In genomic region chrX:119891961-119892692, GRCh38 we compare ENCODE assay signal across 13 cellular contexts. TPM values are rescaled to one million over a fixed set of nuclear protein-coding genes. Genes with fewer than 3 reads are reported as not detected.
A peak's percentile ranks its signal among the peaks of the same experiment; 100 is the strongest.
DNase-seq lines count a peak whose midpoint lies in the region; ATAC-seq, FAIRE-seq and TF ChIP-seq lines count a peak whose summit lies in the region.
"Not testable (repeated sequence)": the region's sequence is repeated elsewhere in the genome, so short reads cannot be mapped to it uniquely, and the experiment has no call there.
"Had no signal": no experiment of that assay in that cellular context is flagged by ENCODE, and none has a peak within 500 bp of the region (broad histone marks: within the 10 kb centered on the region; RNA-seq: fewer than 3 reads in every experiment).

No MANE protein-coding gene starts in this region.

- H3K27ac Mint-ChIP-seq in mesothelial cell of epicardium, result peak overlapping the region; percentile 84

- H3K9me2 ChIP-seq in hepatocyte (replicated peaks; ENCODE audit: insufficient read depth), result not testable (repeated sequence)

- H4K20me1 ChIP-seq in IMR-90 (ENCODE audit: insufficient read depth, low read length); K562 (replicated peaks; ENCODE audit: control insufficient read depth, insufficient read depth, low read length); hepatocyte (ENCODE audit: insufficient read depth, poor library complexity, severe bottlenecking): not testable (repeated sequence)

- not testable (repeated sequence) for H2BK20ac ChIP-seq in IMR-90 (ENCODE audit: low read depth, low read length)

- H4K8ac ChIP-seq in IMR-90 (ENCODE audit: low read depth in 2 of 2, low read length in 2 of 2); trophoblast cell (ENCODE audit: low read depth, low read length): not testable (repeated sequence)

- H3K36me3 Mint-ChIP-seq in mesothelial cell of epicardium, result not testable (repeated sequence)

- H4K12ac ChIP-seq in trophoblast cell (ENCODE audit: low read depth, low read length), result not testable (repeated sequence)

- POLR2A ChIA-PET in IMR-90 (lab: Charles Lee; ENCODE audit: unreplicated experiment), result not testable (repeated sequence)
- POLR2A ChIA-PET in K562 (lab: Yijun Ruan, JAX), result interaction anchor here (0.6 to 1.2 kb wide), 5 partner anchors 9 to 101 kb away, joined by 3 to 5 read pairs (median 4); partner anchors contain the start of gene RPL39

- TF ChIP-seq RAD21 in IMR-90 (IDR thresholded peaks at IDR 0.05; ENCODE audit: low read length); K562 (CRISPR knock-in tag; conservative IDR thresholded peaks at IDR 0.05 in 1 of 2, IDR thresholded peaks at IDR 0.05 in 1 of 2): not testable (repeated sequence)

- not testable (repeated sequence) for H3K4ac ChIP-seq in IMR-90 (ENCODE audit: low read depth, low read length); trophoblast cell (ENCODE audit: low read depth, low read length)

- H3K36me3 ChIP-seq in IMR-90 (ENCODE audit: control insufficient read depth, insufficient read depth, low read length); K562 (ENCODE audit: control insufficient read depth, insufficient read depth, low read length); hepatocyte (replicated peaks; ENCODE audit: insufficient read depth, low read depth); trophoblast cell (ENCODE audit: control insufficient read depth in 1 of 2, insufficient read depth in 2 of 2, low read length in 2 of 2); spleen: not testable (repeated sequence)

- not testable (repeated sequence) for H2BK12ac ChIP-seq in trophoblast cell (ENCODE audit: low read length)

- not testable (repeated sequence) for H3K27me3 Mint-ChIP-seq in mesothelial cell of epicardium (ENCODE audit: low read depth)

- H2BK120ac ChIP-seq in IMR-90 (ENCODE audit: low read depth, low read length); trophoblast cell (ENCODE audit: insufficient read depth, low read length, poor library complexity): not testable (repeated sequence)

- H3K9me3 Mint-ChIP-seq in mesothelial cell of epicardium, result not testable (repeated sequence)

- not testable (repeated sequence) for H3K4me1 ChIP-seq in IMR-90 (ENCODE audit: control insufficient read depth, insufficient read depth, low read length); K562 (replicated peaks in 1 of 2; ENCODE audit: control insufficient read depth in 2 of 2, insufficient read depth in 2 of 2, low read length in 2 of 2); hepatocyte (ENCODE audit: insufficient read depth); trophoblast cell (ENCODE audit: control insufficient read depth in 1 of 2, insufficient read depth in 2 of 2, low read length in 2 of 2)
- H3K4me1 ChIP-seq in spleen, result peaks cover 0 to 11% (median 0%) of the 10 kb centered on the region in 6 donors

- H2AK5ac ChIP-seq in IMR-90 (ENCODE audit: low read depth, low read length); trophoblast cell (ENCODE audit: low read length): not testable (repeated sequence)

- not testable (repeated sequence) for H3K9me3 ChIP-seq in IMR-90 (ENCODE audit: control insufficient read depth, insufficient read depth, low read length); K562 (replicated peaks; ENCODE audit: control insufficient read depth, insufficient read depth, low read depth, low read length); hepatocyte (ENCODE audit: low read depth); trophoblast cell (ENCODE audit: insufficient read depth, low read depth, low read length); spleen

- DNase-seq in EH (ENCODE audit: low read depth) (peak; percentile 51), IMR-90 (peak; percentile 15), K562 (ENCODE audit: extremely low read depth in 1 of 4, low spot score in 3 of 4) (peak in 1 of 4 experiments; percentile 11), trophoblast cell (peak; percentile 61 to 78), spleen (peak; percentile 3)
- DNase-seq in hepatocyte (ENCODE audit: low spot score); mesothelial cell of epicardium (ENCODE audit: low spot score in 2 of 2, unreplicated experiment in 2 of 2): not testable (repeated sequence)

- H2BK5ac ChIP-seq in IMR-90 (ENCODE audit: low read depth, low read length, poor library complexity, severe bottlenecking), result not testable (repeated sequence)
- peak overlapping the region; percentile 73 for H2BK5ac ChIP-seq in trophoblast cell (ENCODE audit: low read depth, low read length, poor library complexity)

- H3K79me2 ChIP-seq in K562 (ENCODE audit: control insufficient read depth, insufficient read depth, low read length); hepatocyte; trophoblast cell (ENCODE audit: control insufficient read depth, insufficient read depth, low read length, poor library complexity): not testable (repeated sequence)

- 20% methylated on average over 1 of the region's 16 CpGs; no CpG with 5 or more reads in 1 of the 2 experiments for WGBS in IMR-90 (ENCODE audit: extremely low coverage in 2 of 2, insufficient read length in 1 of 2), 2 experiments
- WGBS in K562 (ENCODE audit: insufficient coverage, low coverage, missing lambda C conversion rate), result 31% methylated on average over 14 of the region's 16 CpGs
- WGBS in hepatocyte (ENCODE audit: low lambda C conversion rate, missing lambda C conversion rate), result 66% methylated on average over 16 of the region's 16 CpGs
- no CpG with 5 or more reads among the region's 16 CpGs for WGBS in trophoblast cell (ENCODE audit: extremely low coverage, insufficient coverage, insufficient read length)
- 76 to 87% (median 83%) methylated on average over 16 of the region's 16 CpGs for WGBS in spleen, 5 donors

- CTCF ChIA-PET in IMR-90 (lab: Yijun Ruan, JAX), result interaction anchor here (0.6 kb wide), 2 partner anchors 158 to 1191 kb away, joined by 3 to 4 read pairs; no protein-coding TSS in a partner anchor
- CTCF ChIA-PET in K562 (lab: Yijun Ruan, JAX; ENCODE audit: low intra/inter-chr PET ratio), result not testable (repeated sequence)

- ATAC-seq in IMR-90 (ENCODE audit: low read depth); K562: not testable (repeated sequence)

- intact Hi-C loops in IMR-90 (cut with micrococcal nuclease); K562 (cut with micrococcal nuclease); spleen (cut with DNase I; ENCODE audit: low total_unique reads): not testable (repeated sequence)

- H3K9ac ChIP-seq in IMR-90 (ENCODE audit: low read depth, low read length); K562 (ENCODE audit: insufficient read depth in 1 of 2, low read depth in 2 of 2, low read length in 2 of 2); trophoblast cell (ENCODE audit: low read length): not testable (repeated sequence)

- H3K4me1 Mint-ChIP-seq in mesothelial cell of epicardium, result peaks cover 16% of the 10 kb centered on the region

- TF ChIP-seq EP300 in K562 (IDR thresholded peaks at IDR 0.05; ENCODE audit: low read length), result not testable (repeated sequence)

- not testable (repeated sequence) for H4K5ac ChIP-seq in IMR-90 (ENCODE audit: low read depth, low read length)

- H2BK15ac ChIP-seq in IMR-90 (ENCODE audit: low read depth, low read length), result not testable (repeated sequence)

- H2AFZ ChIP-seq in IMR-90 (replicated peaks; ENCODE audit: low read length, poor library complexity); hepatocyte; trophoblast cell (ENCODE audit: insufficient read depth, low read length, poor library complexity): not testable (repeated sequence)
- peak overlapping the region; percentile 65; the same call in 1 of the 2 replicates for H2AFZ ChIP-seq in K562 (ENCODE audit: low read depth, low read length)

- not testable (repeated sequence) for H3K18ac ChIP-seq in IMR-90 (ENCODE audit: low read depth, low read length); trophoblast cell (ENCODE audit: low read length)

- not testable (repeated sequence) for H3K23ac ChIP-seq in IMR-90 (ENCODE audit: low read depth, low read length); trophoblast cell (ENCODE audit: low read length)

- not testable (repeated sequence) for H3K27ac ChIP-seq in IMR-90 (ENCODE audit: insufficient read depth, low read length); K562 (ENCODE audit: extremely low read depth, low read depth, low read length); spleen
- peak overlapping the region; percentile 14 for H3K27ac ChIP-seq in hepatocyte
- peak overlapping the region; percentile 61 for H3K27ac ChIP-seq in trophoblast cell (ENCODE audit: low read depth, low read length)

- H3K4me3 ChIP-seq in IMR-90 (ENCODE audit: insufficient read depth, low read depth, low read length); K562; hepatocyte; trophoblast cell (ENCODE audit: low read depth, low read length); spleen: not testable (repeated sequence)

- not testable (repeated sequence) for H3K14ac ChIP-seq in IMR-90 (replicated peaks; ENCODE audit: low read depth, low read length); trophoblast cell (ENCODE audit: low read length)

- not testable (repeated sequence) for FAIRE-seq in K562 (lab: Jason Lieb, UNC)

- TF ChIP-seq POLR2A in IMR-90 (IDR thresholded peaks at IDR 0.05; ENCODE audit: low read depth, low read length); K562 (conservative IDR thresholded peaks at IDR 0.05); spleen (IDR thresholded peaks at IDR 0.05): not testable (repeated sequence)

- H3K4me3 Mint-ChIP-seq in mesothelial cell of epicardium, result not testable (repeated sequence)

- H3K79me1 ChIP-seq in IMR-90 (ENCODE audit: low read depth in 1 of 2, low read length in 2 of 2); trophoblast cell (ENCODE audit: low read length): not testable (repeated sequence)

- not testable (repeated sequence) for TF ChIP-seq CTCF in IMR-90 (conservative IDR thresholded peaks at IDR 0.05; ENCODE audit: low read depth, low read length); K562 (IDR thresholded peaks at IDR 0.05 in 2 of 3, conservative IDR thresholded peaks at IDR 0.05 in 1 of 3; ENCODE audit: insufficient read depth in 2 of 3, low read depth in 1 of 3, low read length in 3 of 3); hepatocyte (IDR thresholded peaks at IDR 0.05; ENCODE audit: poor library complexity); mesothelial cell of epicardium (IDR thresholded peaks at IDR 0.05; ENCODE audit: unreplicated experiment); spleen (IDR thresholded peaks at IDR 0.05 in 8 of 11, conservative IDR thresholded peaks at IDR 0.05 in 3 of 11)

- dilution Hi-C loops in IMR-90 (cut with HindIII; ENCODE audit: low sequenced_read_pairs, unreplicated experiment), result not testable (repeated sequence)

- H3K9me1 ChIP-seq in IMR-90 (ENCODE audit: insufficient read depth, low read length); K562 (ENCODE audit: control insufficient read depth, insufficient read depth, low read length): not testable (repeated sequence)

- H3K56ac ChIP-seq in IMR-90 (ENCODE audit: extremely low read depth, insufficient read depth, low read length), result not testable (repeated sequence)

- H3K27me3 ChIP-seq in IMR-90 (ENCODE audit: control insufficient read depth, insufficient read depth, low read length); K562 (ENCODE audit: control insufficient read depth in 2 of 2, insufficient read depth in 2 of 2, low read length in 2 of 2); hepatocyte; trophoblast cell (ENCODE audit: insufficient read depth, low read length); spleen (replicated peaks in 1 of 7): not testable (repeated sequence)

- in situ Hi-C loops in IMR-90 (cut with MboI; ENCODE audit: low sequenced_read_pairs); K562 (cut with MboI): not testable (repeated sequence)

- H2AK9ac ChIP-seq in IMR-90 (replicated peaks; ENCODE audit: low read depth, low read length, poor library complexity), result not testable (repeated sequence)

- H3K4me2 ChIP-seq in IMR-90 (ENCODE audit: low read depth, low read length); K562 (ENCODE audit: insufficient read depth, low read length); hepatocyte; trophoblast cell (ENCODE audit: low read length): not testable (repeated sequence)

- not testable (repeated sequence) for H4K91ac ChIP-seq in IMR-90 (ENCODE audit: insufficient read depth, low read depth, low read length)
- H4K91ac ChIP-seq in trophoblast cell (ENCODE audit: low read depth, low read length), result peak overlapping the region; percentile 60

- not testable (repeated sequence) for BruUV-seq in IMR-90 (replicated peaks; lab: Mats Ljungman, UMichigan); K562 (replicated peaks; lab: Mats Ljungman, UMichigan)

RNA-seq across cellular contexts. Expression of gene AKAP14, which starts 3.6 kb away (rescaled TPM):
- total RNA-seq in IMR-90 (2012; rRNA removed) (not detected in 2 replicates), K562 (2014; rRNA removed) (not detected in 2 replicates), K562 (2014; rRNA removed; fragmentation: Illumina TruSeq; extraction: Trizol) (0.48 TPM in 1 of 2 replicates, not detected in the other), K562 (2015; rRNA removed; fragmentation: Illumina TruSeq; extraction: Trizol) (not detected in 2 replicates), K562 (2021) (not detected in 2 replicates), hepatocyte (not detected in 2 replicates), mesothelial cell of epicardium (not detected in 3 replicates), spleen (not detected)
- polyA plus RNA-seq in IMR-90 (2012; rRNA removed) (not detected in 2 replicates), K562 (2011; rRNA removed) (not detected in 2 replicates), K562 (2014; fragmentation: Illumina TruSeq; extraction: Trizol) (not detected in 2 replicates), K562 (2014; fragmentation: Nextera tagmentation; extraction: Ambion mirVana) (not detected), K562 (2014; rRNA removed) (not detected in 2 replicates), hepatocyte (not detected in 2 replicates), spleen (not detected)
- not detected in 2 replicates for polyA plus RNA-seq in IMR-90 (2012; cell fraction: cytosol; rRNA removed)
- not detected in 2 replicates for polyA plus RNA-seq in IMR-90 (2012; cell fraction: nucleus; rRNA removed; ENCODE audit: low replicate concordance)
- total RNA-seq in K562 (2011; cell fraction: chromatin; rRNA removed; ENCODE audit: low replicate concordance), result not detected in 2 replicates
- not detected in 2 replicates for total RNA-seq in K562 (2011; cell fraction: nucleolus; rRNA removed)
- total RNA-seq in K562 (2011; cell fraction: nucleoplasm; rRNA removed), result 1.6 TPM in 1 of 2 replicates, not detected in the other
- polyA plus RNA-seq in K562 (2011; cell fraction: cytosol; rRNA removed), result not detected in 2 replicates
- not detected in 2 replicates for polyA plus RNA-seq in K562 (2011; cell fraction: nucleus; rRNA removed)
- not detected in 2 replicates for polyA plus RNA-seq in K562 (2012)
- polyA minus RNA-seq in K562 (2011; rRNA and poly(A)+ RNA removed), result not detected in 2 replicates
- polyA minus RNA-seq in K562 (2011; cell fraction: cytosol; rRNA and poly(A)+ RNA removed), result not detected in 2 replicates
- polyA minus RNA-seq in K562 (2011; cell fraction: nucleus; rRNA and poly(A)+ RNA removed), result not detected in 2 replicates
- polyA plus RNA-seq in trophoblast cell (2013), result 9.2 and 10.8 TPM in 2 replicates
- total RNA-seq: Calu3; CD4-positive, alpha-beta T cell; CD8-positive, alpha-beta memory T cell; Daoy had no signal
- polyA plus RNA-seq: A549; CD14-positive monocyte; CD8-positive, alpha-beta memory T cell had no signal

RNA-seq across cellular contexts. Expression of gene NDUFA1, which starts 20.5 kb away (rescaled TPM):
- total RNA-seq in IMR-90 (2012; rRNA removed) (12.5 and 47.5 TPM in 2 replicates), K562 (2014; rRNA removed) (160 and 218 TPM in 2 replicates), K562 (2014; rRNA removed; fragmentation: Illumina TruSeq; extraction: Trizol) (402 and 409 TPM in 2 replicates), K562 (2015; rRNA removed; fragmentation: Illumina TruSeq; extraction: Trizol) (378 and 383 TPM in 2 replicates), K562 (2021) (169 and 177 TPM in 2 replicates), hepatocyte (68.3 and 84.4 TPM in 2 replicates), mesothelial cell of epicardium (54.7 to 57.4 TPM (median 57.3 TPM) in 3 replicates), spleen (10 to 100 TPM; 35.3 to 82.1 (median 72.5) TPM)
- polyA plus RNA-seq in IMR-90 (2012; rRNA removed) (90.1 and 104 TPM in 2 replicates), K562 (2011; rRNA removed) (336 and 418 TPM in 2 replicates), K562 (2014; fragmentation: Illumina TruSeq; extraction: Trizol) (162 and 191 TPM in 2 replicates), K562 (2014; fragmentation: Nextera tagmentation; extraction: Ambion mirVana) (1,000 to 10,000 TPM; 1,140 to 1,285 TPM), K562 (2014; rRNA removed) (308 and 430 TPM in 2 replicates), hepatocyte (321 and 324 TPM in 2 replicates), spleen (100 to 1,000 TPM; 108 to 142 (median 125) TPM)
- 9.7 and 28.6 TPM in 2 replicates for polyA plus RNA-seq in IMR-90 (2012; cell fraction: cytosol; rRNA removed)
- 1.9 and 15.3 TPM in 2 replicates for polyA plus RNA-seq in IMR-90 (2012; cell fraction: nucleus; rRNA removed; ENCODE audit: low replicate concordance)
- total RNA-seq in K562 (2011; cell fraction: chromatin; rRNA removed; ENCODE audit: low replicate concordance), result 25.7 and 39.2 TPM in 2 replicates
- 32.1 and 33.7 TPM in 2 replicates for total RNA-seq in K562 (2011; cell fraction: nucleolus; rRNA removed)
- total RNA-seq in K562 (2011; cell fraction: nucleoplasm; rRNA removed), result 56.5 and 62.8 TPM in 2 replicates
- polyA plus RNA-seq in K562 (2011; cell fraction: cytosol; rRNA removed), result 39.5 and 169 TPM in 2 replicates
- polyA plus RNA-seq in K562 (2011; cell fraction: nucleus; rRNA removed), result 44.8 and 122 TPM in 2 replicates
- 155 and 439 TPM in 2 replicates for polyA plus RNA-seq in K562 (2012)
- polyA minus RNA-seq in K562 (2011; rRNA and poly(A)+ RNA removed), result 149 and 153 TPM in 2 replicates
- 54.1 and 64.7 TPM in 2 replicates for polyA minus RNA-seq in K562 (2011; cell fraction: cytosol; rRNA and poly(A)+ RNA removed)
- polyA minus RNA-seq in K562 (2011; cell fraction: nucleus; rRNA and poly(A)+ RNA removed), result 8.3 and 22.9 TPM in 2 replicates
- polyA plus RNA-seq in trophoblast cell (2013), result 212 and 213 TPM in 2 replicates

RNA-seq across cellular contexts. Expression of gene RNF113A, which starts 20.6 kb away (rescaled TPM):
- 16.5 and 20.6 TPM in 2 replicates for total RNA-seq in IMR-90 (2012; rRNA removed)
- polyA plus RNA-seq in IMR-90 (2012; rRNA removed), result 15.9 and 17.0 TPM in 2 replicates
- polyA plus RNA-seq in IMR-90 (2012; cell fraction: cytosol; rRNA removed), result 10.5 and 11.2 TPM in 2 replicates
- 4.4 and 6.8 TPM in 2 replicates for polyA plus RNA-seq in IMR-90 (2012; cell fraction: nucleus; rRNA removed; ENCODE audit: low replicate concordance)
- total RNA-seq in K562 (2011; cell fraction: chromatin; rRNA removed; ENCODE audit: low replicate concordance), result 11.5 and 17.2 TPM in 2 replicates
- total RNA-seq in K562 (2011; cell fraction: nucleolus; rRNA removed), result 15.0 and 17.9 TPM in 2 replicates
- 14.0 and 14.8 TPM in 2 replicates for total RNA-seq in K562 (2011; cell fraction: nucleoplasm; rRNA removed)
- 31.2 and 31.9 TPM in 2 replicates for total RNA-seq in K562 (2014; rRNA removed)
- 17.9 and 22.4 TPM in 2 replicates for total RNA-seq in K562 (2014; rRNA removed; fragmentation: Illumina TruSeq; extraction: Trizol)
- total RNA-seq in K562 (2015; rRNA removed; fragmentation: Illumina TruSeq; extraction: Trizol), result 26.4 and 28.1 TPM in 2 replicates
- 26.3 and 28.5 TPM in 2 replicates for total RNA-seq in K562 (2021)
- polyA plus RNA-seq in K562 (2011; rRNA removed), result 21.2 and 25.6 TPM in 2 replicates
- polyA plus RNA-seq in K562 (2011; cell fraction: cytosol; rRNA removed), result 21.0 and 23.4 TPM in 2 replicates
- polyA plus RNA-seq in K562 (2011; cell fraction: nucleus; rRNA removed), result 22.4 and 31.4 TPM in 2 replicates
- 27.0 and 41.1 TPM in 2 replicates for polyA plus RNA-seq in K562 (2012)
- polyA plus RNA-seq in K562 (2014; fragmentation: Illumina TruSeq; extraction: Trizol), result 27.8 and 32.8 TPM in 2 replicates
- polyA plus RNA-seq in K562 (2014; fragmentation: Nextera tagmentation; extraction: Ambion mirVana), result 10 to 100 TPM; 23.9 to 29.4 TPM
- 38.4 and 39.5 TPM in 2 replicates for polyA plus RNA-seq in K562 (2014; rRNA removed)
- 11.4 and 14.6 TPM in 2 replicates for polyA minus RNA-seq in K562 (2011; rRNA and poly(A)+ RNA removed)
- polyA minus RNA-seq in K562 (2011; cell fraction: cytosol; rRNA and poly(A)+ RNA removed), result 9.5 and 11.5 TPM in 2 replicates
- polyA minus RNA-seq in K562 (2011; cell fraction: nucleus; rRNA and poly(A)+ RNA removed), result 3.6 and 10.3 TPM in 2 replicates
- 19.7 and 25.8 TPM in 2 replicates for total RNA-seq in hepatocyte
- polyA plus RNA-seq in hepatocyte, result 14.1 and 19.7 TPM in 2 replicates
- total RNA-seq in mesothelial cell of epicardium, result 9.1 to 11.7 TPM (median 9.7 TPM) in 3 replicates
- polyA plus RNA-seq in trophoblast cell (2013), result 26.1 and 27.3 TPM in 2 replicates
- total RNA-seq in spleen, result 10 to 100 TPM; 15.2 to 27.5 (median 19.4) TPM
- polyA plus RNA-seq in spleen, result 10 to 100 TPM; 30.8 to 41.9 (median 38.0) TPM

RNA-seq across cellular contexts. Expression of gene UPF3B, which starts 39.4 kb away (rescaled TPM):
- total RNA-seq in IMR-90 (2012; rRNA removed) (0.54 and 1.4 TPM in 2 replicates), K562 (2014; rRNA removed) (17.5 and 17.6 TPM in 2 replicates), K562 (2014; rRNA removed; fragmentation: Illumina TruSeq; extraction: Trizol) (32.3 and 38.1 TPM in 2 replicates), K562 (2015; rRNA removed; fragmentation: Illumina TruSeq; extraction: Trizol) (28.3 and 32.3 TPM in 2 replicates), K562 (2021) (17.9 and 19.7 TPM in 2 replicates), hepatocyte (3.3 and 4.3 TPM in 2 replicates), mesothelial cell of epicardium (20.7 to 21.5 TPM (median 20.8 TPM) in 3 replicates), spleen (10 to 100 TPM in 2 of 7 donors, 1 to 10 TPM in 5; 5.4 to 11.1 (median 9.0) TPM)
- polyA plus RNA-seq in IMR-90 (2012; rRNA removed) (6.0 and 6.4 TPM in 2 replicates), K562 (2011; rRNA removed) (23.1 and 31.8 TPM in 2 replicates), K562 (2014; fragmentation: Illumina TruSeq; extraction: Trizol) (44.0 and 57.0 TPM in 2 replicates), K562 (2014; fragmentation: Nextera tagmentation; extraction: Ambion mirVana) (10 to 100 TPM; 24.1 to 37.5 TPM), K562 (2014; rRNA removed) (37.9 and 40.8 TPM in 2 replicates), hepatocyte (6.7 and 11.0 TPM in 2 replicates), spleen (10 to 100 TPM; 10.0 to 11.4 (median 11.0) TPM)
- polyA plus RNA-seq in IMR-90 (2012; cell fraction: cytosol; rRNA removed), result 0.88 and 1.1 TPM in 2 replicates
- polyA plus RNA-seq in IMR-90 (2012; cell fraction: nucleus; rRNA removed; ENCODE audit: low replicate concordance), result 0.84 and 4.6 TPM in 2 replicates
- total RNA-seq in K562 (2011; cell fraction: chromatin; rRNA removed; ENCODE audit: low replicate concordance), result 5.5 and 22.5 TPM in 2 replicates
- total RNA-seq in K562 (2011; cell fraction: nucleolus; rRNA removed), result 4.9 and 5.3 TPM in 2 replicates
- total RNA-seq in K562 (2011; cell fraction: nucleoplasm; rRNA removed), result 7.7 and 8.8 TPM in 2 replicates
- 3.5 and 7.9 TPM in 2 replicates for polyA plus RNA-seq in K562 (2011; cell fraction: cytosol; rRNA removed)
- 8.2 and 13.0 TPM in 2 replicates for polyA plus RNA-seq in K562 (2011; cell fraction: nucleus; rRNA removed)
- polyA plus RNA-seq in K562 (2012), result 25.6 and 37.7 TPM in 2 replicates
- 18.5 and 21.4 TPM in 2 replicates for polyA minus RNA-seq in K562 (2011; rRNA and poly(A)+ RNA removed)
- polyA minus RNA-seq in K562 (2011; cell fraction: cytosol; rRNA and poly(A)+ RNA removed), result 6.7 and 6.8 TPM in 2 replicates
- polyA minus RNA-seq in K562 (2011; cell fraction: nucleus; rRNA and poly(A)+ RNA removed), result 4.4 and 8.8 TPM in 2 replicates
- polyA plus RNA-seq in trophoblast cell (2013), result 18.4 and 19.0 TPM in 2 replicates

RNA-seq across cellular contexts. Expression of gene NKAP, which starts 51.4 kb away (rescaled TPM):
- total RNA-seq in IMR-90 (2012; rRNA removed), result 1.3 and 2.5 TPM in 2 replicates
- polyA plus RNA-seq in IMR-90 (2012; rRNA removed), result 2.7 TPM in 2 replicates
- polyA plus RNA-seq in IMR-90 (2012; cell fraction: cytosol; rRNA removed), result 1.6 and 1.9 TPM in 2 replicates
- 1.0 and 1.1 TPM in 2 replicates for polyA plus RNA-seq in IMR-90 (2012; cell fraction: nucleus; rRNA removed; ENCODE audit: low replicate concordance)
- 5.0 and 13.7 TPM in 2 replicates for total RNA-seq in K562 (2011; cell fraction: chromatin; rRNA removed; ENCODE audit: low replicate concordance)
- 3.0 and 3.2 TPM in 2 replicates for total RNA-seq in K562 (2011; cell fraction: nucleolus; rRNA removed)
- 5.2 and 14.0 TPM in 2 replicates for total RNA-seq in K562 (2011; cell fraction: nucleoplasm; rRNA removed)
- 7.1 and 8.1 TPM in 2 replicates for total RNA-seq in K562 (2014; rRNA removed)
- 8.2 and 10.6 TPM in 2 replicates for total RNA-seq in K562 (2014; rRNA removed; fragmentation: Illumina TruSeq; extraction: Trizol)
- 6.3 and 7.0 TPM in 2 replicates for total RNA-seq in K562 (2015; rRNA removed; fragmentation: Illumina TruSeq; extraction: Trizol)
- 8.2 and 8.8 TPM in 2 replicates for total RNA-seq in K562 (2021)
- polyA plus RNA-seq in K562 (2011; rRNA removed), result 5.6 and 6.3 TPM in 2 replicates
- 3.6 and 4.1 TPM in 2 replicates for polyA plus RNA-seq in K562 (2011; cell fraction: cytosol; rRNA removed)
- 2.1 and 2.2 TPM in 2 replicates for polyA plus RNA-seq in K562 (2011; cell fraction: nucleus; rRNA removed)
- polyA plus RNA-seq in K562 (2012), result 5.4 and 9.4 TPM in 2 replicates
- polyA plus RNA-seq in K562 (2014; fragmentation: Illumina TruSeq; extraction: Trizol), result 5.8 and 6.7 TPM in 2 replicates
- 1 to 10 TPM; 3.1 to 3.4 TPM for polyA plus RNA-seq in K562 (2014; fragmentation: Nextera tagmentation; extraction: Ambion mirVana)
- polyA plus RNA-seq in K562 (2014; rRNA removed), result 6.4 and 8.3 TPM in 2 replicates
- polyA minus RNA-seq in K562 (2011; rRNA and poly(A)+ RNA removed), result 4.8 and 6.5 TPM in 2 replicates
- 2.9 and 3.5 TPM in 2 replicates for polyA minus RNA-seq in K562 (2011; cell fraction: cytosol; rRNA and poly(A)+ RNA removed)
- polyA minus RNA-seq in K562 (2011; cell fraction: nucleus; rRNA and poly(A)+ RNA removed), result 2.3 and 4.4 TPM in 2 replicates
- 7.1 and 7.7 TPM in 2 replicates for total RNA-seq in hepatocyte
- 4.3 and 4.4 TPM in 2 replicates for polyA plus RNA-seq in hepatocyte
- total RNA-seq in mesothelial cell of epicardium, result 9.0 to 10.0 TPM (median 9.3 TPM) in 3 replicates
- 11.5 and 12.3 TPM in 2 replicates for polyA plus RNA-seq in trophoblast cell (2013)
- 10 to 100 TPM in 2 of 7 donors, 1 to 10 TPM in 5; 7.6 to 10.8 (median 9.2) TPM for total RNA-seq in spleen
- 1 to 10 TPM; 6.6 to 7.2 (median 6.7) TPM for polyA plus RNA-seq in spleen
